Comparison of ENCODE assay signal across 1 cellular context in the genomic region with DNA sequence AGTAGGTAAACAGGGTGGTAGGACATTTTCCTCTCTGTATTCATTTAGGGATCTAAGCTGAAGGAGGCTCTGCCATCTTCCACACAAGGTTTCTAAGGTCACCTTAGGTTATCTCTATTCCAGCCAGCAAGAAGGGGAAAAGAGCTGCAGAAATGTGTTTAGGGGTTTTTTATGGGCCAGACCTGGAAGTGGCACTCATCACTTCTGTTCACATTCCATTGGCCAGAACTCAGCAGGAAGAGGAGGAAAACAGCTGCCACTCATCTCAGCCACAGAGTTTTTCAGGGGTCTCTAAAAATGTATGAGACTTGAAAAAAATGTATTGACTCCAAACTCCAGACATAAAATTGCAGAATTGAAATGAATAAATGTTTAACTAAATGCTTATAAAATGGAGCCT.
TF ChIP-seq lines count a peak whose summit lies in the region.

No MANE protein-coding gene starts in this region.

TF ChIP-seq in endothelial cell of umbilical vein, 7 proteins besides CTCF, POLR2A, EP300 and RAD21:
- TF ChIP-seq JUN (IDR thresholded peaks at IDR 0.05; ENCODE audit: borderline replicate concordance, insufficient read depth, insufficient read length, low read depth) (no peak), EZH2 (IDR thresholded peaks at IDR 0.05; ENCODE audit: borderline replicate concordance, low read depth, low read length, severe bottlenecking) (no peak), POLR2AphosphoS5 (IDR thresholded peaks at IDR 0.05; ENCODE audit: insufficient read depth, low read depth, low read length) (no peak), FOS (IDR thresholded peaks at IDR 0.05; ENCODE audit: borderline replicate concordance, insufficient read depth, low read length) (no peak), MYC (IDR thresholded peaks at IDR 0.05; ENCODE audit: low read depth, low read length) (no peak), GATA2 (IDR thresholded peaks at IDR 0.05; ENCODE audit: insufficient read depth, insufficient read length, low read depth, low read length) (no peak)
- TF ChIP-seq, protein P1, sequence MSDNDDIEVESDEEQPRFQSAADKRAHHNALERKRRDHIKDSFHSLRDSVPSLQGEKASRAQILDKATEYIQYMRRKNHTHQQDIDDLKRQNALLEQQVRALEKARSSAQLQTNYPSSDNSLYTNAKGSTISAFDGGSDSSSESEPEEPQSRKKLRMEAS (IDR thresholded peaks at IDR 0.05; ENCODE audit: insufficient read depth, insufficient read length), result no peak
